23 cellular contexts compared by ENCODE assay signal in the genomic region with DNA sequence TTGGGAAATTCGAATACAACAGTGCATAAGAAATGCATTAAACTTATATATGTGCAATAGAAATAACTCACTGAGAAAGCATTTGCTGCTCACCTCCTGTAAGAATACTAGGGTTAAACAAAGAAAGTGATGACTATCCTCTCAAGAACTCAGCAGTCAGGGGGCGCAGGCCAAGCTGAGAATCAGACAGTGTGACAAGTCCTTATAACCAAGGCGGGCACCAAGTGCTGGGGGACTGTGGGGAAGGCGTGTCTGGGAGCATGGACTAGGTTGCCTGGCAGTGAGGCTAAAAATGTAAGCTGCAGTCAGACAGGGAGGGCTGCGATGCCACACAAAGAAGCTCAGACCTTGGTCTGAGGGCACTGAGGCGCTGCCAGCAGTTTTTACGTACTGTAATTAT.
DNase-seq lines count a peak whose midpoint lies in the region; ATAC-seq lines count a peak whose summit lies in the region.
"Had no signal": no experiment of that assay in that cellular context is flagged by ENCODE, and none has a peak within 500 bp of the region (broad histone marks: within the 10 kb centered on the region; RNA-seq: fewer than 3 reads in every experiment).

No MANE protein-coding gene starts in this region.

- no peak overlapping the region for H3K4me3 Mint-ChIP-seq in activated naive CD8-positive, alpha-beta T cell treated with anti-CD3 and anti-CD28 coated beads, Interleukin-2, amount 10 ng/mL, durations not matched to agents 7 days and 5 days
- no peak overlapping the region for H3K4me3 Mint-ChIP-seq in activated naive CD8-positive, alpha-beta T cell treated with anti-CD3 and anti-CD28 coated beads for 36 hours
- H3K4me3 Mint-ChIP-seq in T-cell: no peak overlapping the region
- peak overlapping the region in 1 of 10 donors; percentile 23 for H3K4me3 Mint-ChIP-seq in naive thymus-derived CD4-positive, alpha-beta T cell
- H3K4me3 Mint-ChIP-seq: activated CD8-positive, alpha-beta T cell treated with anti-CD3 and anti-CD28 coated beads for 36 hours; activated naive CD4-positive, alpha-beta T cell treated with anti-CD3 and anti-CD28 coated beads for 36 hours; brain; CD14-positive monocyte; endodermal cell had no signal

- POLR2A ChIA-PET in activated naive CD8-positive, alpha-beta T cell treated with anti-CD3 and anti-CD28 coated beads, Interleukin-2, amount 10 ng/mL, durations not matched to agents 7 days and 5 days (lab: Charles Lee): no interaction called here
- POLR2A ChIA-PET in T-cell (lab: Charles Lee): no interaction called here
- POLR2A ChIA-PET in naive thymus-derived CD4-positive, alpha-beta T cell (lab: Charles Lee): interaction anchor here (0.6 to 1.2 kb wide), 3 partner anchors 10 to 255 kb away, joined by 3 to 4 read pairs (median 3); no protein-coding TSS in a partner anchor

- H3K27ac ChIP-seq in naive thymus-derived CD4-positive, alpha-beta T cell (ENCODE audit: low read depth, low read length): no peak overlapping the region
- H3K27ac ChIP-seq: colonic mucosa, lower lobe of right lung, ovary, RWPE1 had no signal

- ATAC-seq in activated naive CD8-positive, alpha-beta T cell treated with anti-CD3 and anti-CD28 coated beads, Interleukin-2, amount 10 ng/mL, durations not matched to agents 7 days and 5 days (ENCODE audit: low read depth): no peak
- ATAC-seq in T-cell (replicated peaks in 1 of 4): no peak
- no peak for ATAC-seq in naive thymus-derived CD4-positive, alpha-beta T cell
- no peak for ATAC-seq in GM18868 (IDR thresholded peaks at IDR 0.05; ENCODE audit: unreplicated experiment)
- ATAC-seq: activated CD8-positive, alpha-beta T cell treated with anti-CD3 and anti-CD28 coated beads for 36 hours; HCT116; lower lobe of right lung had no signal

- peaks cover 42% of the 10 kb centered on the region for H3K36me3 Mint-ChIP-seq in activated naive CD8-positive, alpha-beta T cell treated with anti-CD3 and anti-CD28 coated beads, Interleukin-2, amount 10 ng/mL, durations not matched to agents 7 days and 5 days
- peaks cover 17% of the 10 kb centered on the region for H3K36me3 Mint-ChIP-seq in activated naive CD8-positive, alpha-beta T cell treated with anti-CD3 and anti-CD28 coated beads for 36 hours
- H3K36me3 Mint-ChIP-seq in T-cell: peaks cover 71% of the 10 kb centered on the region
- peaks cover 15 to 73% (median 41%) of the 10 kb centered on the region in 5 donors for H3K36me3 Mint-ChIP-seq in naive thymus-derived CD4-positive, alpha-beta T cell
- H3K36me3 Mint-ChIP-seq: brain had no signal

- no peak overlapping the region for H3K4me3 ChIP-seq in naive thymus-derived CD4-positive, alpha-beta T cell (ENCODE audit: low read length)
- H3K4me3 ChIP-seq: colonic mucosa, lower lobe of right lung, ovary, right atrium auricular region had no signal

- peaks cover 24% of the 10 kb centered on the region for H3K4me1 Mint-ChIP-seq in activated naive CD8-positive, alpha-beta T cell treated with anti-CD3 and anti-CD28 coated beads, Interleukin-2, amount 10 ng/mL, durations not matched to agents 7 days and 5 days
- peaks cover 23% of the 10 kb centered on the region for H3K4me1 Mint-ChIP-seq in activated naive CD8-positive, alpha-beta T cell treated with anti-CD3 and anti-CD28 coated beads for 36 hours
- H3K4me1 Mint-ChIP-seq in T-cell: peaks cover 31 to 60% (median 54%) of the 10 kb centered on the region in 3 donors
- peaks cover 22 to 75% (median 58%) of the 10 kb centered on the region in 7 donors for H3K4me1 Mint-ChIP-seq in naive thymus-derived CD4-positive, alpha-beta T cell
- H3K4me1 Mint-ChIP-seq: endodermal cell had no signal

- no peaks in the 10 kb centered on the region for H3K9me3 Mint-ChIP-seq in activated naive CD8-positive, alpha-beta T cell treated with anti-CD3 and anti-CD28 coated beads, Interleukin-2, amount 10 ng/mL, durations not matched to agents 7 days and 5 days
- H3K9me3 Mint-ChIP-seq in activated naive CD8-positive, alpha-beta T cell treated with anti-CD3 and anti-CD28 coated beads for 36 hours: no peaks in the 10 kb centered on the region
- no peaks in the 10 kb centered on the region for H3K9me3 Mint-ChIP-seq in T-cell
- no peaks in the 10 kb centered on the region for H3K9me3 Mint-ChIP-seq in naive thymus-derived CD4-positive, alpha-beta T cell
- H3K9me3 Mint-ChIP-seq: activated CD8-positive, alpha-beta T cell treated with anti-CD3 and anti-CD28 coated beads for 36 hours; activated naive CD4-positive, alpha-beta T cell treated with anti-CD3 and anti-CD28 coated beads for 36 hours; CD14-positive monocyte; endodermal cell had no signal

- peaks cover 5 to 10% of the 10 kb centered on the region in 2 donors for H3K4me1 ChIP-seq in naive thymus-derived CD4-positive, alpha-beta T cell (ENCODE audit: control insufficient read depth in 2 of 2, insufficient read depth in 2 of 2, low read length in 2 of 2)
- H3K4me1 ChIP-seq: colonic mucosa had no signal

- peak overlapping the region; percentile 40 for H3K27ac Mint-ChIP-seq in activated naive CD8-positive, alpha-beta T cell treated with anti-CD3 and anti-CD28 coated beads, Interleukin-2, amount 10 ng/mL, durations not matched to agents 7 days and 5 days
- no peak overlapping the region for H3K27ac Mint-ChIP-seq in activated naive CD8-positive, alpha-beta T cell treated with anti-CD3 and anti-CD28 coated beads for 36 hours
- H3K27ac Mint-ChIP-seq in T-cell: peak overlapping the region; percentile 55 to 67
- peak overlapping the region in 6 of 9 donors; percentile 10 to 69 (median 50) for H3K27ac Mint-ChIP-seq in naive thymus-derived CD4-positive, alpha-beta T cell
- H3K27ac Mint-ChIP-seq: activated naive CD4-positive, alpha-beta T cell treated with anti-CD3 and anti-CD28 coated beads for 36 hours; endodermal cell had no signal

- H3K36me3 ChIP-seq in naive thymus-derived CD4-positive, alpha-beta T cell (ENCODE audit: control insufficient read depth in 2 of 3, insufficient read depth in 3 of 3, low read length in 3 of 3): peaks cover 42 to 96% (median 45%) of the 10 kb centered on the region in 3 experiments
- H3K36me3 ChIP-seq: colonic mucosa, ovary had no signal

- no peaks in the 10 kb centered on the region for H3K27me3 Mint-ChIP-seq in activated naive CD8-positive, alpha-beta T cell treated with anti-CD3 and anti-CD28 coated beads, Interleukin-2, amount 10 ng/mL, durations not matched to agents 7 days and 5 days
- no peaks in the 10 kb centered on the region for H3K27me3 Mint-ChIP-seq in activated naive CD8-positive, alpha-beta T cell treated with anti-CD3 and anti-CD28 coated beads for 36 hours
- H3K27me3 Mint-ChIP-seq in T-cell: no peaks in the 10 kb centered on the region
- no peaks in the 10 kb centered on the region for H3K27me3 Mint-ChIP-seq in naive thymus-derived CD4-positive, alpha-beta T cell
- H3K27me3 Mint-ChIP-seq: activated CD8-positive, alpha-beta T cell treated with anti-CD3 and anti-CD28 coated beads for 36 hours had no signal

- no peak for DNase-seq in activated naive CD8-positive, alpha-beta T cell treated with anti-CD3 and anti-CD28 coated beads, Interleukin-2, amount 10 ng/mL, durations not matched to agents 7 days and 5 days
- DNase-seq in activated naive CD8-positive, alpha-beta T cell treated with anti-CD3 and anti-CD28 coated beads for 36 hours: no peak
- DNase-seq in T-cell (no peak), SKM-1 (lab: John Stamatoyannopoulos, UW; ENCODE audit: unreplicated experiment) (no peak), NCI-H1694 (lab: John Stamatoyannopoulos, UW) (no peak)
- no peak for DNase-seq in naive thymus-derived CD4-positive, alpha-beta T cell
- DNase-seq in stimulated activated CD4-positive, alpha-beta T cell treated with anti-CD3 and anti-CD28 coated beads, Interleukin-4, amount 100 ng/mL, for 24 hours: no peak
- DNase-seq: activated CD4-positive, CD25-positive, alpha-beta regulatory T cell; activated CD8-positive, alpha-beta T cell treated with anti-CD3 and anti-CD28 coated beads for 36 hours; activated naive CD4-positive, alpha-beta T cell treated with anti-CD3 and anti-CD28 coated beads for 36 hours; colonic mucosa; endodermal cell; kidney; lower lobe of right lung; NCI-H524 treated with DMSO at 0.1 percent for 48 hours; ovary; SK-N-SH had no signal

- CTCF ChIA-PET in T-cell (lab: Charles Lee): no interaction called here
- CTCF ChIA-PET in naive thymus-derived CD4-positive, alpha-beta T cell (lab: Charles Lee): interaction anchor here (1.0 to 1.2 kb wide), 2 partner anchors 10 kb away, joined by 3 read pairs; no protein-coding TSS in a partner anchor

- H3K9me3 ChIP-seq in naive thymus-derived CD4-positive, alpha-beta T cell (ENCODE audit: control insufficient read depth in 2 of 3, low read length in 3 of 3): no peaks in the 10 kb centered on the region
- H3K9me3 ChIP-seq: colonic mucosa, lower lobe of right lung, ovary, right atrium auricular region, SK-N-SH had no signal

- intact Hi-C loops in naive thymus-derived CD4-positive, alpha-beta T cell (cut with micrococcal nuclease): no loop called here

- no peaks in the 10 kb centered on the region for H3K27me3 ChIP-seq in naive thymus-derived CD4-positive, alpha-beta T cell (ENCODE audit: control insufficient read depth in 2 of 2, insufficient read depth in 2 of 2, low read length in 2 of 2)
- H3K27me3 ChIP-seq: colonic mucosa, ovary, right atrium auricular region had no signal
